26 cellular contexts compared by ENCODE assay signal in genomic region chr3:116930786-116931185, GRCh38.
DNase-seq lines count a peak whose midpoint lies in the region; ATAC-seq and TF ChIP-seq lines count a peak whose summit lies in the region.
"Had no signal": no experiment of that assay in that cellular context is flagged by ENCODE, and none has a peak within 500 bp of the region (broad histone marks: within the 10 kb centered on the region; RNA-seq: fewer than 3 reads in every experiment).

No MANE protein-coding gene starts in this region.

- POLR2A ChIA-PET in MCF 10A (lab: Yijun Ruan, JAX) = no interaction called here

- H3K27ac Mint-ChIP-seq in MCF 10A (ENCODE audit: low read depth, unreplicated experiment) (no peak overlapping the region), chondrocyte (ENCODE audit: unreplicated experiment) (no peak overlapping the region)
- H3K27ac Mint-ChIP-seq: activated CD8-positive, alpha-beta T cell treated with anti-CD3 and anti-CD28 coated beads for 36 hours; mesothelial cell of epicardium; natural killer cell treated with Interleukin-12 subunit alpha and Interleukin-12 subunit beta and Interleukin-15 and Interleukin-18, amount 100 ng/mL, for 72 hours; stimulated activated naive CD8-positive, alpha-beta T cell treated with anti-CD3 and anti-CD28 coated beads, Interleukin-15, amount 100 ng/mL, for 72 hours had no signal

- no TSS peak for BruUV-seq in MCF 10A (replicated peaks; lab: Mats Ljungman, UMichigan)

- no peak overlapping the region for H3K4me3 ChIP-seq in breast epithelium
- no peak overlapping the region for H3K4me3 ChIP-seq in hepatocyte
- H3K4me3 ChIP-seq: HAP-1, pancreas, tibial nerve had no signal

- H4K20me1 ChIP-seq in hepatocyte (ENCODE audit: insufficient read depth, poor library complexity, severe bottlenecking) = no peaks in the 10 kb centered on the region

- ATAC-seq in HG03175 (IDR thresholded peaks at IDR 0.05; ENCODE audit: unreplicated experiment) = no peak
- ATAC-seq: activated CD4-positive, CD25-positive, alpha-beta regulatory T cell treated with anti-CD3 and anti-CD28 coated beads, Interleukin-2, amount 50 U/mL, for 24 hours; activated CD8-positive, alpha-beta T cell treated with anti-CD3 and anti-CD28 coated beads for 36 hours; natural killer cell treated with Interleukin-12 subunit alpha and Interleukin-12 subunit beta and Interleukin-15 and Interleukin-18, amount 100 ng/mL, for 72 hours; pancreas; right cardiac atrium; stimulated activated naive CD8-positive, alpha-beta T cell treated with anti-CD3 and anti-CD28 coated beads, Interleukin-15, amount 100 ng/mL, for 72 hours had no signal

- H3K36me3 ChIP-seq in breast epithelium (no peaks in the 10 kb centered on the region), hepatocyte (replicated peaks; ENCODE audit: insufficient read depth, low read depth) (no peaks in the 10 kb centered on the region)
- H3K36me3 ChIP-seq: HAP-1, pancreas, tibial nerve had no signal

- no peaks in the 10 kb centered on the region for H3K9me3 ChIP-seq in breast epithelium
- H3K9me3 ChIP-seq in hepatocyte (ENCODE audit: low read depth) = no peaks in the 10 kb centered on the region
- H3K9me3 ChIP-seq: HAP-1, pancreas had no signal

- WGBS in hepatocyte (ENCODE audit: low lambda C conversion rate, missing lambda C conversion rate) = 46% methylated on average over 5 of the region's 5 CpGs

- H3K27ac ChIP-seq in breast epithelium (no peak overlapping the region), hepatocyte (no peak overlapping the region)
- H3K27ac ChIP-seq: 22Rv1, pancreas, tibial nerve had no signal

- CTCF ChIA-PET in MCF 10A (lab: Yijun Ruan, JAX) = interaction anchor here (1.4 kb wide), 1 partner anchor 10 kb away, joined by 5 read pairs; no protein-coding TSS in a partner anchor

- TF ChIP-seq CTCF in MCF 10A (IDR thresholded peaks at IDR 0.05; ENCODE audit: unreplicated experiment) = no peak
- TF ChIP-seq CTCF in breast epithelium (IDR thresholded peaks at IDR 0.05) = no peak
- no peak for TF ChIP-seq CTCF in hepatocyte (IDR thresholded peaks at IDR 0.05; ENCODE audit: poor library complexity)
- TF ChIP-seq CTCF in chondrocyte (IDR thresholded peaks at IDR 0.05) = no peak

- H3K27me3 ChIP-seq in breast epithelium = no peaks in the 10 kb centered on the region
- H3K27me3 ChIP-seq in hepatocyte = no peaks in the 10 kb centered on the region
- H3K27me3 ChIP-seq: pancreas, tibial nerve had no signal

- DNase-seq in MCF 10A (ENCODE audit: unreplicated experiment) (peak; percentile 34), breast epithelium (ENCODE audit: low spot score in 2 of 2) (no peak), astrocyte of the hippocampus (ENCODE audit: low read depth, low spot score) (peak; percentile 41), hepatocyte (ENCODE audit: low spot score) (peak; percentile 8), GF-D8 (lab: John Stamatoyannopoulos, UW) (no peak), chondrocyte (ENCODE audit: low spot score) (no peak), HT-29 (ENCODE audit: low spot score) (no peak)
- DNase-seq: activated CD8-positive, alpha-beta T cell treated with anti-CD3 and anti-CD28 coated beads for 36 hours; activated T-cell treated with anti-CD3 and anti-CD28 coated beads for 4 hours; amygdala; NCI-H1048; NCI-H1930; NCI-H345; NCI-H774; pancreas; right cardiac atrium; Right ventricle myocardium superior; stimulated activated naive CD8-positive, alpha-beta T cell treated with anti-CD3 and anti-CD28 coated beads, Interleukin-15, amount 100 ng/mL, for 72 hours had no signal

- no peak for TF ChIP-seq POLR2A in breast epithelium (IDR thresholded peaks at IDR 0.05)

- H2AFZ ChIP-seq in hepatocyte = no peak overlapping the region

- no peak overlapping the region for H3K4me2 ChIP-seq in hepatocyte

- no peaks in the 10 kb centered on the region for H3K36me3 Mint-ChIP-seq in MCF 10A (ENCODE audit: insufficient read depth, unreplicated experiment)
- no peaks in the 10 kb centered on the region for H3K36me3 Mint-ChIP-seq in chondrocyte (ENCODE audit: low read depth)
- H3K36me3 Mint-ChIP-seq: mesothelial cell of epicardium; natural killer cell treated with Interleukin-12 subunit alpha and Interleukin-12 subunit beta and Interleukin-15 and Interleukin-18, amount 100 ng/mL, for 72 hours had no signal

- H3K4me1 ChIP-seq in breast epithelium = no peaks in the 10 kb centered on the region
- no peaks in the 10 kb centered on the region for H3K4me1 ChIP-seq in hepatocyte (ENCODE audit: insufficient read depth)
- H3K4me1 ChIP-seq: HAP-1, pancreas, tibial nerve had no signal

- intact Hi-C loops in MCF 10A (cut with micrococcal nuclease) = no loop called here
- intact Hi-C loops in breast epithelium (cut with DNase I; ENCODE audit: low total_unique reads) = loop anchor here (5.0 kb wide), 1 partner anchor 1197 kb away; no protein-coding TSS in a partner anchor

- H3K9me2 ChIP-seq in hepatocyte (replicated peaks; ENCODE audit: insufficient read depth) = no peaks in the 10 kb centered on the region

- H3K27me3 Mint-ChIP-seq in MCF 10A (ENCODE audit: insufficient read depth, unreplicated experiment) = peaks cover 10% of the 10 kb centered on the region
- H3K27me3 Mint-ChIP-seq in chondrocyte (ENCODE audit: low read depth) = peaks cover 9% of the 10 kb centered on the region
- H3K27me3 Mint-ChIP-seq: activated CD8-positive, alpha-beta T cell treated with anti-CD3 and anti-CD28 coated beads for 36 hours; central memory CD8-positive, alpha-beta T cell; natural killer cell treated with Interleukin-12 subunit alpha and Interleukin-12 subunit beta and Interleukin-15 and Interleukin-18, amount 100 ng/mL, for 72 hours; stimulated activated naive CD8-positive, alpha-beta T cell treated with anti-CD3 and anti-CD28 coated beads, Interleukin-15, amount 100 ng/mL, for 72 hours had no signal

- no peak overlapping the region for H3K4me3 Mint-ChIP-seq in MCF 10A (ENCODE audit: unreplicated experiment)
- H3K4me3 Mint-ChIP-seq in chondrocyte (ENCODE audit: unreplicated experiment) = no peak overlapping the region
- H3K4me3 Mint-ChIP-seq: activated CD8-positive, alpha-beta T cell treated with anti-CD3 and anti-CD28 coated beads for 36 hours; central memory CD8-positive, alpha-beta T cell; mesothelial cell of epicardium; natural killer cell treated with Interleukin-12 subunit alpha and Interleukin-12 subunit beta and Interleukin-15 and Interleukin-18, amount 100 ng/mL, for 72 hours; stimulated activated naive CD8-positive, alpha-beta T cell treated with anti-CD3 and anti-CD28 coated beads, Interleukin-15, amount 100 ng/mL, for 72 hours had no signal

- H3K4me1 Mint-ChIP-seq in MCF 10A (ENCODE audit: insufficient read depth, unreplicated experiment) = peaks cover 7% of the 10 kb centered on the region
- H3K4me1 Mint-ChIP-seq in chondrocyte (ENCODE audit: low read depth) = peaks cover 4% of the 10 kb centered on the region
- H3K4me1 Mint-ChIP-seq: central memory CD8-positive, alpha-beta T cell; stimulated activated naive CD8-positive, alpha-beta T cell treated with anti-CD3 and anti-CD28 coated beads, Interleukin-15, amount 100 ng/mL, for 72 hours had no signal

- H3K9me3 Mint-ChIP-seq in MCF 10A (ENCODE audit: unreplicated experiment) (no peaks in the 10 kb centered on the region), chondrocyte (ENCODE audit: low read depth) (no peaks in the 10 kb centered on the region)

- no peaks in the 10 kb centered on the region for H3K79me2 ChIP-seq in hepatocyte

Comparison
In these comparisons a context has a peak if more than half of its experiments do, and no peak if none do; other contexts are left out.
1. DNase-seq: peak in MCF 10A (single experiment), astrocyte of the hippocampus (single experiment) and hepatocyte (single experiment); none in breast epithelium (0 of 2), GF-D8 (single experiment), chondrocyte (single experiment) and HT-29 (single experiment).